In the genomic region with DNA sequence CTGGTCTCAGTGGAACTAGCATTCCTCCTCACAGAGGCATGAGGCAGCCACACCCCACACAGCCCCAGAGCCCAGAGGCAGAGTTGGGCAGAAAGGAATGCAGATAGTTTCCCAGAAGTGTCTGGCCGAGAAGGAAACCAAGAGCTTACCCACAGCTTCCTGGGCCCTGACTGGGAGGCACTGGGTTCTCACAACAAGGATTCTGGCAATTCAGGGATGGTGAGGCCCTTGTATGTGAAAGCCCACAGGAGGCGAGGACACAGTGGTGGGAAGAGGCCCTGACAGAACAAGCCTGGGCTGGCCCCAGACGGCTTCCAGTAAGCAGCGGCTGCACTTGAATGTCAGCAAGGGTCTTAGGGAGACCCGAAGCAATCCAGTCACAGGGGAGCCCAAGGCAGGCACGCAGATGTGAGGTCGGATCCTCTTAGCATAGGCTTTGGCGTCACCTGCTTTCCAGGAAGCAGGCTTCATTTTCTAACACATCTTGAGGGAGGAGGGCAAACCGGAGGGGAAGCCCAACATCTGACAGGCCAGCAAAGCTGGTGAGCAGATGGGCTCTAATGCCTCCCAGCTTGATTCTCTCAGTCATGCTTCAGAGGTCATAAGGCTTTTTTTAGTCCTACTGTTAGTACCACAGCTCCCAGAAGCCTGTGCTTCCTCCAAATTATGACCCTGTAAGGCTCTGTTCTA, we compare ENCODE assay signal across 8 cellular contexts.
A peak's percentile ranks its signal among the peaks of the same experiment; 100 is the strongest.
DNase-seq lines count a peak whose midpoint lies in the region; ATAC-seq and TF ChIP-seq lines count a peak whose summit lies in the region.
"Had no signal": no experiment of that assay in that cellular context is flagged by ENCODE, and none has a peak within 500 bp of the region (broad histone marks: within the 10 kb centered on the region; RNA-seq: fewer than 3 reads in every experiment).

No MANE protein-coding gene starts in this region.

- no peak overlapping the region for H3K4me3 ChIP-seq in upper lobe of left lung

- H3K4me3 Mint-ChIP-seq in activated T-cell treated with anti-CD3 and anti-CD28 coated beads, Interleukin-2, amount 50 U/mL, for 72 hours: peak overlapping the region in 1 of 2 donors; percentile 3
- H3K4me3 Mint-ChIP-seq: central memory CD8-positive, alpha-beta T cell had no signal

- in situ Hi-C loops in GM13977 (cut with MboI; ENCODE audit: low pct_unique_long_range_greater_than_20kb, low sequenced_read_pairs, unreplicated experiment): no loop called here
- in situ Hi-C loops in KBM-7 (cut with MboI; ENCODE audit: low pct_unique_long_range_greater_than_20kb, low sequenced_read_pairs): no loop called here

- H3K27me3 Mint-ChIP-seq in activated T-cell treated with anti-CD3 and anti-CD28 coated beads, Interleukin-2, amount 50 U/mL, for 72 hours (ENCODE audit: low read depth): peaks cover 4% of the 10 kb centered on the region

- no peak for TF ChIP-seq CTCF in GM13977 (IDR thresholded peaks at IDR 0.05; ENCODE audit: extremely low read depth, insufficient read depth, missing control alignments)
- no peak for TF ChIP-seq CTCF in upper lobe of left lung (IDR thresholded peaks at IDR 0.05)

- H3K9me3 ChIP-seq in upper lobe of left lung: no peaks in the 10 kb centered on the region

- peaks cover 26 to 33% (median 32%) of the 10 kb centered on the region in 4 donors for H3K4me1 ChIP-seq in upper lobe of left lung

- DNase-seq in GM13977 (ENCODE audit: low spot score): peak; percentile 77
- peak; percentile 92 for DNase-seq in KBM-7
- DNase-seq in activated T-cell treated with anti-CD3 and anti-CD28 coated beads, Interleukin-2, amount 50 U/mL, for 72 hours: peak in 1 of 2 donors; percentile 12
- DNase-seq in hepatic stellate cell (ENCODE audit: low spot score): peak; percentile 84
- peak in 1 of 2 donors; percentile 73 for DNase-seq in upper lobe of left lung
- no peak for DNase-seq in stimulated activated CD4-positive, alpha-beta T cell treated with anti-CD3 and anti-CD28 coated beads, Interleukin-1b, Interleukin-23, amount 100 ng/mL, for 48 hours

- no peaks in the 10 kb centered on the region for H3K9me3 Mint-ChIP-seq in activated T-cell treated with anti-CD3 and anti-CD28 coated beads, Interleukin-2, amount 50 U/mL, for 72 hours
- H3K9me3 Mint-ChIP-seq: central memory CD8-positive, alpha-beta T cell had no signal

- TF ChIP-seq EP300 in upper lobe of left lung (IDR thresholded peaks at IDR 0.05): peak in 2 of 4 donors; percentile 20 to 29

- H3K4me1 Mint-ChIP-seq in activated T-cell treated with anti-CD3 and anti-CD28 coated beads, Interleukin-2, amount 50 U/mL, for 72 hours (ENCODE audit: low read depth): peaks cover 4% of the 10 kb centered on the region
- H3K4me1 Mint-ChIP-seq: central memory CD8-positive, alpha-beta T cell had no signal

- no peaks in the 10 kb centered on the region for H3K36me3 ChIP-seq in upper lobe of left lung

- no peaks in the 10 kb centered on the region for H3K36me3 Mint-ChIP-seq in activated T-cell treated with anti-CD3 and anti-CD28 coated beads, Interleukin-2, amount 50 U/mL, for 72 hours (ENCODE audit: insufficient read depth in 2 of 2)

- 53 to 65% methylated on average over 6 to 9 of the region's 9 CpGs for WGBS in upper lobe of left lung, 2 donors

- peak overlapping the region; percentile 15 for H3K27ac Mint-ChIP-seq in activated T-cell treated with anti-CD3 and anti-CD28 coated beads, Interleukin-2, amount 50 U/mL, for 72 hours

- peak; percentile 90 for ATAC-seq in GM21576 (IDR thresholded peaks at IDR 0.05; ENCODE audit: unreplicated experiment)
- peak; percentile 51 to 74 for ATAC-seq in activated T-cell treated with anti-CD3 and anti-CD28 coated beads, Interleukin-2, amount 50 U/mL, for 72 hours (replicated peaks in 1 of 2)
- ATAC-seq in upper lobe of left lung (ENCODE audit: low FRiP score in 2 of 2): peak; percentile 71 to 82

- no peaks in the 10 kb centered on the region for H3K27me3 ChIP-seq in upper lobe of left lung

- peak overlapping the region; percentile 67 to 86 (median 77) for H3K27ac ChIP-seq in upper lobe of left lung

- TF ChIP-seq POLR2A in upper lobe of left lung (IDR thresholded peaks at IDR 0.05): no peak
